In the genomic region with DNA sequence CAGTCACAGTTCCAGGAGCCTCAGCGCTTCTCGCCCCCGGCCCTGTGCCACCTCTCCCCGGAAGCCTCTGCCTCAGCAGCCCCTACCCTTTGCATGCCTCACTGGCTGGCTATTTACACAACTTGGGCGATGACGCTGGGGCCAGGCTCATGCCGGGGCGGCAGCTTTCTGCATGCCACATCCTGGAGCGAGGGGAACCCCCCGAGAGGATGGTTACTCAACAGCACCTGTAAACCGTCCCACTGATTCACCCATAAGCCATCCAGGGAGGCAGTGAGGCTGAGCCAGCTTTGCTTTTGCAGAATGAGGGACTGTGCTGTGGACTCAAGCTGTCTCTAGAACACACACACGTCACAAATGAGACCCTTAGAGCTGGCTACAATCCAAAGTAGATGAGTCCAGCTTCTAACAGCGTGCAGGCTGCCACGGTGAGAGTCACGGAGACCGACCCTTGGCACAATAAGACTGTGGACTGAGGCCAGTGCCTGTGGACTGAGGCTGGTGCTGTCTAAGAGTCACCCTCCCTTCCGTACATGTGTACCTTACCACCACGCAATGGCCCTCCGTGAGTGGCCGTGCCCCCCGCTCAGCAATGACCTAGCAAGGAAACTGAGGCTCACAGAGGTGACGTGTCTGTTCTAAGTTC, we compare ENCODE assay signal across 8 cellular contexts. TPM values are rescaled to one million over a fixed set of nuclear protein-coding genes. Genes with fewer than 3 reads are reported as not detected.
A peak's percentile ranks its signal among the peaks of the same experiment; 100 is the strongest.
DNase-seq lines count a peak whose midpoint lies in the region; TF ChIP-seq lines count a peak whose summit lies in the region.

No MANE protein-coding gene starts in this region.

- intact Hi-C loops in esophagus muscularis mucosa (cut with DNase I): no loop called here

- peak; percentile 97 for DNase-seq in ELR (ENCODE audit: low read depth)
- peak; percentile 84 for DNase-seq in GM23248
- DNase-seq in NCI-H1092 treated with DMSO at 0.1 percent for 48 hours (lab: John Stamatoyannopoulos, UW): peak; percentile 15
- DNase-seq in activated CD8-positive, alpha-beta memory T cell treated with anti-CD3 and anti-CD28 coated beads, Interleukin-2, amount 50 U/mL, for 24 hours (ENCODE audit: extremely low read depth): peak; percentile 68
- peak; percentile 29 for DNase-seq in fibroblast of villous mesenchyme (ENCODE audit: low read depth)
- peak; percentile 66 for DNase-seq in stimulated activated CD8-positive, alpha-beta memory T cell treated with anti-CD3 and anti-CD28 coated beads, Interleukin-12 subunit alpha, Interleukin-12 subunit beta, amount 100 ng/mL, for 24 hours (ENCODE audit: extremely low read depth)
- DNase-seq in esophagus muscularis mucosa (ENCODE audit: extremely low spot score): no peak
- DNase-seq in cortex of kidney (lab: John Stamatoyannopoulos, UW): no peak

- no peak overlapping the region for H3K4me2 ChIP-seq in GM23248 (ENCODE audit: unreplicated experiment)

- in situ Hi-C loops in GM23248 (cut with MboI): no loop called here

- H3K4me3 ChIP-seq in GM23248 (no peak overlapping the region), fibroblast of villous mesenchyme (ENCODE audit: low read depth, low read length) (no peak overlapping the region), esophagus muscularis mucosa (no peak overlapping the region)

- no peak overlapping the region for H3K9ac ChIP-seq in GM23248

- H3K36me3 ChIP-seq in GM23248 (ENCODE audit: low read depth): no peaks in the 10 kb centered on the region
- H3K36me3 ChIP-seq in esophagus muscularis mucosa: no peaks in the 10 kb centered on the region

- peaks cover 9% of the 10 kb centered on the region for H3K4me1 ChIP-seq in GM23248 (ENCODE audit: insufficient read depth)
- peaks cover 0 to 8% (median 6%) of the 10 kb centered on the region in 4 donors for H3K4me1 ChIP-seq in esophagus muscularis mucosa

- H3K27ac ChIP-seq in GM23248 (no peak overlapping the region), esophagus muscularis mucosa (replicated peaks in 1 of 4) (no peak overlapping the region)

- H3F3A ChIP-seq in GM23248 (ENCODE audit: insufficient read depth): no peaks in the 10 kb centered on the region

- TF ChIP-seq POLR2A in esophagus muscularis mucosa (IDR thresholded peaks at IDR 0.05; ENCODE audit: low read depth): no peak

- H2AFZ ChIP-seq in GM23248: no peak overlapping the region

- TF ChIP-seq CTCF in fibroblast of villous mesenchyme (IDR thresholded peaks at IDR 0.05; ENCODE audit: insufficient read depth, low read depth, low read length) (no peak), esophagus muscularis mucosa (IDR thresholded peaks at IDR 0.05) (no peak)

- H3K27me3 ChIP-seq in GM23248 (replicated peaks; ENCODE audit: insufficient read depth): peaks cover 22% of the 10 kb centered on the region; the same call in 1 of the 2 replicates
- H3K27me3 ChIP-seq in esophagus muscularis mucosa: peaks cover 0 to 50% (median 0%) of the 10 kb centered on the region in 4 donors

- H3K9me3 ChIP-seq in GM23248 (ENCODE audit: low read depth) (no peaks in the 10 kb centered on the region), esophagus muscularis mucosa (peaks cover 0 to 9% (median 4%) of the 10 kb centered on the region in 4 donors)

- WGBS in GM23248 (ENCODE audit: low coverage in 1 of 2, low lambda C conversion rate in 2 of 2, missing lambda C conversion rate in 2 of 2), 2 experiments: 62 to 64% methylated on average over 21 to 22 of the region's 22 CpGs
- 72% methylated on average over 20 of the region's 22 CpGs for WGBS in esophagus muscularis mucosa

- no peak for TF ChIP-seq EP300 in esophagus muscularis mucosa (IDR thresholded peaks at IDR 0.05)

- no peaks in the 10 kb centered on the region for H3K9me2 ChIP-seq in GM23248 (ENCODE audit: insufficient read depth)

- no peaks in the 10 kb centered on the region for H4K20me1 ChIP-seq in GM23248 (ENCODE audit: insufficient read depth)

- H3K79me2 ChIP-seq in GM23248 (ENCODE audit: insufficient read depth): no peaks in the 10 kb centered on the region

RNA-seq across cellular contexts. Expression of gene ODC1, which starts 45.6 kb away (rescaled TPM):
- total RNA-seq in GM23248 (2014; rRNA removed; shearing (Covaris generic)): 106 and 114 TPM in 2 replicates
- 58.3 and 61.5 TPM in 2 replicates for polyA plus RNA-seq in GM23248 (2016; fragmentation: Nextera tagmentation; extraction: Ambion mirVana)
- total RNA-seq in fibroblast of villous mesenchyme (88.3 and 133 TPM in 2 replicates), esophagus muscularis mucosa (100 to 1,000 TPM; 105 to 142 (median 121) TPM)

Comparison
In these comparisons a context has a peak if more than half of its experiments do, and no peak if none do; other contexts are left out.
1. DNase-seq: peak in ELR (single experiment), GM23248 (single experiment), NCI-H1092 treated with DMSO at 0.1 percent for 48 hours (single experiment), activated CD8-positive, alpha-beta memory T cell treated with anti-CD3 and anti-CD28 coated beads, Interleukin-2, amount 50 U/mL, for 24 hours (single experiment), fibroblast of villous mesenchyme (single experiment) and stimulated activated CD8-positive, alpha-beta memory T cell treated with anti-CD3 and anti-CD28 coated beads, Interleukin-12 subunit alpha, Interleukin-12 subunit beta, amount 100 ng/mL, for 24 hours (single experiment); none in esophagus muscularis mucosa (single experiment) and cortex of kidney (single experiment).